In genomic region chr5:179879003-179879689, GRCh38 we compare ENCODE assay signal across 23 cellular contexts.
"Had no signal": no experiment of that assay in that cellular context is flagged by ENCODE, and none has a peak within 500 bp of the region (broad histone marks: within the 10 kb centered on the region; RNA-seq: fewer than 3 reads in every experiment).

No MANE protein-coding gene starts in this region.

- FAIRE-seq: keratinocyte had no signal

- H3K27me3 ChIP-seq: breast epithelium, ovary, right atrium auricular region, testis had no signal

- H3K4me1 ChIP-seq: breast epithelium, right atrium auricular region, testis had no signal

- H3K9me3 ChIP-seq: testis had no signal

- H3K4me1 Mint-ChIP-seq: activated CD4-positive, alpha-beta memory T cell treated with anti-CD3 and anti-CD28 coated beads, Interleukin-2, amount 10 ng/mL, durations not matched to agents 7 days and 5 days; activated CD4-positive, alpha-beta T cell treated with anti-CD3 and anti-CD28 coated beads, Interleukin-2, amount 10 ng/mL, durations not matched to agents 24 days and 14 days; activated naive CD8-positive, alpha-beta T cell treated with anti-CD3 and anti-CD28 coated beads, Interleukin-2, amount 10 ng/mL, durations not matched to agents 7 days and 5 days; endodermal cell; mesothelial cell of epicardium had no signal

- H3K4me3 Mint-ChIP-seq: activated CD4-positive, alpha-beta memory T cell treated with anti-CD3 and anti-CD28 coated beads, Interleukin-2, amount 10 ng/mL, durations not matched to agents 7 days and 5 days; activated CD4-positive, alpha-beta T cell treated with anti-CD3 and anti-CD28 coated beads, Interleukin-2, amount 10 ng/mL, durations not matched to agents 24 days and 14 days; activated naive CD4-positive, alpha-beta T cell treated with anti-CD3 and anti-CD28 coated beads for 36 hours; activated naive CD8-positive, alpha-beta T cell treated with anti-CD3 and anti-CD28 coated beads, Interleukin-2, amount 10 ng/mL, durations not matched to agents 7 days and 5 days; activated T-cell treated with anti-CD3 and anti-CD28 coated beads, Interleukin-2, amount 50 U/mL, for 72 hours; endodermal cell; mesothelial cell of epicardium; natural killer cell treated with Interleukin-12 subunit alpha and Interleukin-12 subunit beta and Interleukin-15 and Interleukin-18, amount 100 ng/mL, for 72 hours; T-helper 2 cell treated with Interferon-gamma antibody and Interleukin-4, amounts not matched to agents 5 μg/mL and 100 μg/mL, for 36 hours; type B pancreatic cell had no signal

- H3K27ac Mint-ChIP-seq: activated CD4-positive, alpha-beta memory T cell treated with anti-CD3 and anti-CD28 coated beads, Interleukin-2, amount 10 ng/mL, durations not matched to agents 7 days and 5 days; activated CD4-positive, alpha-beta T cell treated with anti-CD3 and anti-CD28 coated beads, Interleukin-2, amount 10 ng/mL, durations not matched to agents 24 days and 14 days; activated naive CD4-positive, alpha-beta T cell treated with anti-CD3 and anti-CD28 coated beads for 36 hours; activated naive CD8-positive, alpha-beta T cell treated with anti-CD3 and anti-CD28 coated beads, Interleukin-2, amount 10 ng/mL, durations not matched to agents 7 days and 5 days; activated T-cell treated with anti-CD3 and anti-CD28 coated beads, Interleukin-2, amount 50 U/mL, for 72 hours; endodermal cell; mesothelial cell of epicardium; natural killer cell treated with Interleukin-12 subunit alpha and Interleukin-12 subunit beta and Interleukin-15 and Interleukin-18, amount 100 ng/mL, for 72 hours; T-helper 2 cell treated with Interferon-gamma antibody and Interleukin-4, amounts not matched to agents 5 μg/mL and 100 μg/mL, for 36 hours; type B pancreatic cell had no signal

- H3K27me3 Mint-ChIP-seq: activated CD4-positive, alpha-beta memory T cell treated with anti-CD3 and anti-CD28 coated beads, Interleukin-2, amount 10 ng/mL, durations not matched to agents 7 days and 5 days; activated CD4-positive, alpha-beta T cell treated with anti-CD3 and anti-CD28 coated beads, Interleukin-2, amount 10 ng/mL, durations not matched to agents 24 days and 14 days; activated naive CD8-positive, alpha-beta T cell treated with anti-CD3 and anti-CD28 coated beads, Interleukin-2, amount 10 ng/mL, durations not matched to agents 7 days and 5 days; natural killer cell treated with Interleukin-12 subunit alpha and Interleukin-12 subunit beta and Interleukin-15 and Interleukin-18, amount 100 ng/mL, for 72 hours; type B pancreatic cell had no signal

- H3K27ac ChIP-seq: breast epithelium, coronary artery, epithelial cell of prostate, ovary, right atrium auricular region, testis, VCaP had no signal

- H3K36me3 ChIP-seq: ovary had no signal

- ATAC-seq: activated T-cell treated with anti-CD3 and anti-CD28 coated beads, Interleukin-2, amount 50 U/mL, for 72 hours had no signal

- H3K4me3 ChIP-seq: breast epithelium, coronary artery, ovary, psoas muscle, right atrium auricular region, testis had no signal

- DNase-seq: activated CD4-positive, alpha-beta memory T cell treated with anti-CD3 and anti-CD28 coated beads, Interleukin-2, amount 10 ng/mL, durations not matched to agents 7 days and 5 days; activated CD4-positive, alpha-beta T cell treated with anti-CD3 and anti-CD28 coated beads, Interleukin-2, amount 10 ng/mL, durations not matched to agents 24 days and 14 days; activated effector memory CD4-positive, alpha-beta T cell treated with Interleukin-2 at 50 U/mL for 16 hours; activated naive CD4-positive, alpha-beta T cell treated with anti-CD3 and anti-CD28 coated beads for 36 hours; activated naive CD8-positive, alpha-beta T cell treated with anti-CD3 and anti-CD28 coated beads, Interleukin-2, amount 10 ng/mL, durations not matched to agents 7 days and 5 days; activated T-cell treated with anti-CD3 and anti-CD28 coated beads, Interleukin-2, amount 50 U/mL, for 72 hours; amniotic stem cell; endodermal cell; ovary; psoas muscle; stimulated activated CD4-positive, alpha-beta T cell treated with anti-CD3 and anti-CD28 coated beads, Interleukin-2, amount 100 ng/mL, for 24 hours; stimulated activated naive CD4-positive, alpha-beta T cell; testis had no signal
